Comparison of ENCODE assay signal across 8 cellular contexts in genomic region chr22:41681616-41682015, GRCh38. TPM values are rescaled to one million over a fixed set of nuclear protein-coding genes. Genes with fewer than 3 reads are reported as not detected.
DNase-seq lines count a peak whose midpoint lies in the region; ATAC-seq, FAIRE-seq and TF ChIP-seq lines count a peak whose summit lies in the region.

No MANE protein-coding gene starts in this region.

- no peak for TF ChIP-seq CTCF in kidney (IDR thresholded peaks at IDR 0.05; ENCODE audit: borderline replicate concordance, extremely low read depth, insufficient read depth)

- H3K9me3 ChIP-seq in adipocyte (ENCODE audit: control insufficient read depth, low read length), result no peaks in the 10 kb centered on the region
- no peaks in the 10 kb centered on the region for H3K9me3 ChIP-seq in kidney (ENCODE audit: control insufficient read depth in 1 of 2, low read length in 2 of 2)
- no peaks in the 10 kb centered on the region for H3K9me3 ChIP-seq in stomach smooth muscle (ENCODE audit: control insufficient read depth in 2 of 2, low read length in 2 of 2)

- FAIRE-seq in kidney (lab: Jason Lieb, UNC), result no peak

- intact Hi-C loops in kidney (cut with DNase I), result no loop called here

- ATAC-seq in GM21381 (IDR thresholded peaks at IDR 0.05; ENCODE audit: unreplicated experiment) (no peak), HG02623 (IDR thresholded peaks at IDR 0.05; ENCODE audit: unreplicated experiment) (no peak), HG03045 (IDR thresholded peaks at IDR 0.05; ENCODE audit: unreplicated experiment) (no peak)

- H3K36me3 ChIP-seq in adipocyte (ENCODE audit: control insufficient read depth, insufficient read depth, low read length, severe bottlenecking) (peaks cover 30% of the 10 kb centered on the region), kidney (ENCODE audit: control insufficient read depth in 1 of 2, insufficient read depth in 2 of 2, low read length in 2 of 2) (peaks cover 9 to 19% of the 10 kb centered on the region in 2 donors), stomach smooth muscle (ENCODE audit: control insufficient read depth in 2 of 2, insufficient read depth in 2 of 2, low read length in 2 of 2) (peaks cover 11 to 20% of the 10 kb centered on the region in 2 donors)

- H3K9ac ChIP-seq in adipocyte (ENCODE audit: low read length) (peak overlapping the region; percentile 91), kidney (ENCODE audit: low read length in 2 of 2) (peak overlapping the region in 1 of 2 donors; percentile 87), stomach smooth muscle (ENCODE audit: low read length in 2 of 2) (peak overlapping the region in 1 of 2 donors; percentile 89)

- peak; percentile 37 for DNase-seq in activated CD8-positive, alpha-beta memory T cell treated with anti-CD3 and anti-CD28 coated beads, Interleukin-2, amount 50 U/mL, for 4 hours
- DNase-seq in activated CD8-positive, alpha-beta memory T cell treated with anti-CD3 and anti-CD28 coated beads, Interleukin-2, amount 50 U/mL, for 48 hours, result no peak
- peak; percentile 36 for DNase-seq in adipocyte (ENCODE audit: low read depth)
- no peak for DNase-seq in kidney

- no peak overlapping the region for H3K27ac ChIP-seq in kidney (ENCODE audit: low read depth in 2 of 2, low read length in 2 of 2)
- H3K27ac ChIP-seq in stomach smooth muscle (ENCODE audit: low read length), result no peak overlapping the region

- H3K4me3 ChIP-seq in adipocyte (ENCODE audit: low read length) (peak overlapping the region; percentile 90), kidney (ENCODE audit: low read length in 2 of 2) (peak overlapping the region; percentile 77 to 82), stomach smooth muscle (ENCODE audit: low read length in 2 of 2) (peak overlapping the region; percentile 81 to 83)

- H3K4me1 ChIP-seq in adipocyte (ENCODE audit: control insufficient read depth, insufficient read depth, low read length) (peaks cover 4% of the 10 kb centered on the region), kidney (ENCODE audit: control insufficient read depth in 1 of 2, insufficient read depth in 1 of 2, low read depth in 1 of 2, low read length in 2 of 2) (no peaks in the 10 kb centered on the region), stomach smooth muscle (ENCODE audit: control insufficient read depth, insufficient read depth, low read length) (peaks cover 4% of the 10 kb centered on the region)

- H3K27me3 ChIP-seq in adipocyte (replicated peaks; ENCODE audit: control insufficient read depth, insufficient read depth, low read length), result no peaks in the 10 kb centered on the region
- H3K27me3 ChIP-seq in stomach smooth muscle (ENCODE audit: control insufficient read depth in 1 of 2, insufficient read depth in 2 of 2, low read length in 2 of 2), result no peaks in the 10 kb centered on the region

RNA-seq across cellular contexts. Expression of gene SNU13, which starts 7.1 kb away (rescaled TPM):
- 132 TPM for total RNA-seq in kidney
- 217 TPM for polyA plus RNA-seq in kidney (ENCODE audit: insufficient read depth, low read depth, low replicate concordance)

RNA-seq across cellular contexts. Expression of gene MEI1, which starts 17.7 kb away (rescaled TPM):
- 14.6 TPM for total RNA-seq in kidney
- polyA plus RNA-seq in kidney (ENCODE audit: insufficient read depth, low read depth, low replicate concordance), result 2.4 TPM

Comparison
In these comparisons a context has a peak if more than half of its experiments do, and no peak if none do; other contexts are left out.
1. DNase-seq: peak in activated CD8-positive, alpha-beta memory T cell treated with anti-CD3 and anti-CD28 coated beads, Interleukin-2, amount 50 U/mL, for 4 hours (single experiment) and adipocyte (single experiment); none in activated CD8-positive, alpha-beta memory T cell treated with anti-CD3 and anti-CD28 coated beads, Interleukin-2, amount 50 U/mL, for 48 hours (single experiment) and kidney (single experiment).
2. Peak in every context shown above with its lines, with median percentiles within 50 percentile points of each other: H3K4me3 ChIP-seq.